Comparison of ENCODE assay signal across 28 cellular contexts in the genomic region with DNA sequence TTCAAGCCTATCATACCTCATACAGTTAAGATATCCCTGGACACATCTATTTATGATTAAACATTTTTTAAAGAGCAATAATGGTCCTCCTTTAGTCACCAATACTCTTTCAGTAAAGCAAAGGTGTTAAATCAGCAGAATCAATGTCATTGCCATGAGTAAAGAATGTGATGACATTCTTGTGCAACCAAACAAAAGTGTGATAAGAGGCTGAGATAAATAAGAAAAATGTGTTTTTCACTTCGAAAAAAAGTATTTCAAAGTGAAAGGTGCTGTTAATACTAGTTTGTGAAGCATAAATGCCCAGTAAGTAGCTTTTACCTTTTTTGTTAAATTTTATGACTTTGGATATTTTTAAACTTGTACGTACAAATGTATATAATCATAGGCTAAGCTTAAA.
"Had no signal": no experiment of that assay in that cellular context is flagged by ENCODE, and none has a peak within 500 bp of the region (broad histone marks: within the 10 kb centered on the region; RNA-seq: fewer than 3 reads in every experiment).

No MANE protein-coding gene starts in this region.

- H3K36me3 ChIP-seq: colonic mucosa, esophagus muscularis mucosa, esophagus squamous epithelium, gastrocnemius medialis, gastroesophageal sphincter, heart left ventricle, heart right ventricle had no signal

- DNase-seq: colonic mucosa; cortex of kidney; dermis blood vessel endothelial cell; dorsolateral prefrontal cortex; effector CD4-positive, alpha-beta T cell; effector CD8-positive, alpha-beta T cell; effector memory CD4-positive, alpha-beta T cell; effector memory CD8-positive, alpha-beta T cell; endodermal cell; erythroblast; esophagus squamous epithelium; foreskin fibroblast; foreskin keratinocyte; foreskin melanocyte; gastrocnemius medialis; glutamatergic neuron; head of caudate nucleus; heart left ventricle; heart right ventricle had no signal

- FAIRE-seq: colon, endometrium, endothelial cell of umbilical vein, frontal cortex had no signal

- H3K4me3 ChIP-seq: colonic mucosa, coronary artery, dorsolateral prefrontal cortex, esophagus muscularis mucosa, esophagus squamous epithelium, gastrocnemius medialis, gastroesophageal sphincter, heart left ventricle, heart right ventricle had no signal

- ATAC-seq: effector memory CD8-positive, alpha-beta T cell; esophagus mucosa; foreskin keratinocyte; gastrocnemius medialis; gastroesophageal sphincter; heart left ventricle; heart right ventricle had no signal

- H3K4me1 ChIP-seq: colonic mucosa, esophagus muscularis mucosa, esophagus squamous epithelium, foreskin keratinocyte, gastrocnemius medialis, gastroesophageal sphincter, heart left ventricle, heart right ventricle had no signal

- H3K27ac ChIP-seq: colonic mucosa, coronary artery, dorsolateral prefrontal cortex, epithelial cell of prostate, esophagus muscularis mucosa, esophagus squamous epithelium, foreskin keratinocyte, gastrocnemius medialis, gastroesophageal sphincter, heart left ventricle, heart right ventricle had no signal

- H3K27me3 ChIP-seq: colonic mucosa, foreskin keratinocyte, gastrocnemius medialis, gastroesophageal sphincter, heart left ventricle, heart right ventricle had no signal

- H3K9me3 ChIP-seq: colonic mucosa, esophagus squamous epithelium, gastrocnemius medialis had no signal
